7 cellular contexts compared by ENCODE assay signal in genomic region chr2:157480182-157480961, GRCh38. TPM values are rescaled to one million over a fixed set of nuclear protein-coding genes. Genes with fewer than 3 reads are reported as not detected.
DNase-seq lines count a peak whose midpoint lies in the region; ATAC-seq lines count a peak whose summit lies in the region.

No MANE protein-coding gene starts in this region.

- CTCF ChIA-PET in CD8-positive, alpha-beta memory T cell (lab: Charles Lee): interaction anchor here (0.8 to 1.2 kb wide), 2 partner anchors 10 to 12 kb away, joined by 3 to 4 read pairs; no protein-coding TSS in a partner anchor

- peak overlapping the region in 1 of 8 donors; percentile 57 for H3K27ac Mint-ChIP-seq in CD8-positive, alpha-beta memory T cell

- H3K27ac ChIP-seq in CD8-positive, alpha-beta memory T cell (ENCODE audit: low read depth, low read length): no peak overlapping the region

- peaks cover 0 to 4% of the 10 kb centered on the region in 2 donors for H3K27me3 Mint-ChIP-seq in CD8-positive, alpha-beta memory T cell

- H3K4me3 Mint-ChIP-seq in CD8-positive, alpha-beta memory T cell: peak overlapping the region in 1 of 7 donors; percentile 25

- H3K4me1 Mint-ChIP-seq in CD8-positive, alpha-beta memory T cell: peaks cover 7 to 22% (median 17%) of the 10 kb centered on the region in 3 donors

- POLR2A ChIA-PET in CD8-positive, alpha-beta memory T cell (lab: Charles Lee): no interaction called here

- no peaks in the 10 kb centered on the region for H3K36me3 ChIP-seq in CD8-positive, alpha-beta memory T cell (ENCODE audit: insufficient read depth, low read length)

- peak; percentile 88 for ATAC-seq in GM18873 (IDR thresholded peaks at IDR 0.05; ENCODE audit: low FRiP score, unreplicated experiment)
- ATAC-seq in HG02763 (IDR thresholded peaks at IDR 0.05; ENCODE audit: unreplicated experiment): peak; percentile 77
- peak; percentile 50 for ATAC-seq in left colon

- peaks cover 20% of the 10 kb centered on the region for H3K4me1 ChIP-seq in CD8-positive, alpha-beta memory T cell (ENCODE audit: insufficient read depth, low read length)

- no peak overlapping the region for H3K4me3 ChIP-seq in CD8-positive, alpha-beta memory T cell (ENCODE audit: low read length)

- intact Hi-C loops in left colon (cut with DNase I, micrococcal nuclease): no loop called here

- DNase-seq in activated CD4-positive, CD25-positive, alpha-beta regulatory T cell treated with anti-CD3 and anti-CD28 coated beads, Interleukin-2, amount 50 U/mL, for 72 hours: peak; percentile 38
- DNase-seq in left colon (no peak), ecto neural progenitor cell (ENCODE audit: low spot score) (no peak), NCI-H2196 (lab: John Stamatoyannopoulos, UW; ENCODE audit: unreplicated experiment) (no peak)
- DNase-seq in CD8-positive, alpha-beta memory T cell: no peak

- no peaks in the 10 kb centered on the region for H3K27me3 ChIP-seq in CD8-positive, alpha-beta memory T cell (ENCODE audit: insufficient read depth, low read length, poor library complexity, severe bottlenecking)

- H3K9me3 ChIP-seq in CD8-positive, alpha-beta memory T cell (ENCODE audit: low read length): no peaks in the 10 kb centered on the region

- H3K9me3 Mint-ChIP-seq in CD8-positive, alpha-beta memory T cell: no peaks in the 10 kb centered on the region

- H3K36me3 Mint-ChIP-seq in CD8-positive, alpha-beta memory T cell: no peaks in the 10 kb centered on the region

RNA-seq across cellular contexts. Expression of gene CYTIP, which starts 36.5 kb away (rescaled TPM):
- 1 to 10 TPM; 5.1 to 6.6 TPM for total RNA-seq in left colon
- total RNA-seq in CD8-positive, alpha-beta memory T cell: 100 to 1,000 TPM; 195 to 202 TPM
- polyA plus RNA-seq in CD8-positive, alpha-beta memory T cell: 144 TPM

Comparison
In these comparisons a context has a peak if more than half of its experiments do, and no peak if none do; other contexts are left out.
1. RNA of gene CYTIP, which starts 36.5 kb away (total RNA-seq): 195 to 202 TPM in CD8-positive, alpha-beta memory T cell; 5.1 to 6.6 TPM in left colon; every median in the first group is over 10 times any median in the second.
2. Peak in every context shown above with its lines, with median percentiles within 50 percentile points of each other: ATAC-seq.